Comparison of ENCODE assay signal across 8 cellular contexts in genomic region chr2:73736855-73737779, GRCh38. TPM values are rescaled to one million over a fixed set of nuclear protein-coding genes. Genes with fewer than 3 reads are reported as not detected.
DNase-seq lines count a peak whose midpoint lies in the region; ATAC-seq and TF ChIP-seq lines count a peak whose summit lies in the region.

TPRKB (minus strand) TSS chr2:73737345; CDS start chr2:73734569, 2,776 bp downstream.

- intact Hi-C loops in PC-3 (cut with micrococcal nuclease), result no loop called here

- peak; percentile 88 for TF ChIP-seq POLR2A in erythroblast (IDR thresholded peaks at IDR 0.05; ENCODE audit: low read length)

- no peaks in the 10 kb centered on the region for H4K20me1 ChIP-seq in PC-3 (ENCODE audit: low read length)

- ATAC-seq in GM21576 (IDR thresholded peaks at IDR 0.05; ENCODE audit: unreplicated experiment), result peak; percentile 98
- ATAC-seq in PC-3, result peak; percentile 97

- H3K79me2 ChIP-seq in PC-3 (ENCODE audit: low read length), result peaks cover 28% of the 10 kb centered on the region

- CTCF ChIA-PET in PC-3 (lab: Charles Lee), result interaction anchor here (0.6 kb wide), 1 partner anchor 411 kb away, joined by 3 read pairs; the partner anchor contains the start of gene BOLA3

- H3K36me3 ChIP-seq in PC-3 (ENCODE audit: low read depth, low read length) (peaks cover 13% of the 10 kb centered on the region; the same call in 1 of the 2 replicates), mucosa of stomach (ENCODE audit: control insufficient read depth, insufficient read depth, low read length) (no peaks in the 10 kb centered on the region)

- TF ChIP-seq RAD21 in Ishikawa (IDR thresholded peaks at IDR 0.05; ENCODE audit: low read depth), result no peak

- no peaks in the 10 kb centered on the region for H3K9me2 ChIP-seq in PC-3 (replicated peaks; ENCODE audit: low read length)

- peak within 1 kb of the TSS; percentile 85 for H3K9ac ChIP-seq in PC-3 (ENCODE audit: low read length)
- H3K9ac ChIP-seq in mucosa of stomach (ENCODE audit: low read length), result peak within 1 kb of the TSS; percentile 66

- H3K27ac ChIP-seq in PC-3 (ENCODE audit: low read length), result peak within 1 kb of the TSS; percentile 18; the same call in 1 of the 2 replicates

- H2AFZ ChIP-seq in PC-3 (ENCODE audit: low read length), result peak within 1 kb of the TSS; percentile 86

- peak; percentile 98 for DNase-seq in DMS114 treated with DMSO at 0.1 percent for 48 hours (lab: John Stamatoyannopoulos, UW; ENCODE audit: unreplicated experiment)
- DNase-seq in PC-3, result peak; percentile 97
- peak; percentile 93 for DNase-seq in activated T-cell treated with anti-CD3 and anti-CD28 coated beads for 48 hours (ENCODE audit: low read depth)
- peak; percentile 97 to 99 for DNase-seq in erythroblast (lab: John Stamatoyannopoulos, UW)
- DNase-seq in stimulated activated CD8-positive, alpha-beta memory T cell treated with anti-CD3 and anti-CD28 coated beads, Interleukin-7, amount 100 ng/mL, for 1 hour (ENCODE audit: low read depth in 2 of 2), result peak; percentile 87 to 88

- TF ChIP-seq EP300 in Ishikawa (IDR thresholded peaks at IDR 0.05; ENCODE audit: borderline replicate concordance), result peak; percentile 55; the same call in 1 of the 2 replicates

- TF ChIP-seq CTCF in PC-3 (conservative IDR thresholded peaks at IDR 0.05; ENCODE audit: low read depth, low read length), result no peak

- H3K4me2 ChIP-seq in PC-3 (ENCODE audit: low read length), result peak within 1 kb of the TSS; percentile 85

- H3K4me3 ChIP-seq in PC-3 (ENCODE audit: low read length) (peak within 1 kb of the TSS; percentile 91), mucosa of stomach (ENCODE audit: low read length) (peak within 1 kb of the TSS; percentile 98)

- H3F3A ChIP-seq in PC-3 (ENCODE audit: low read length, unreplicated experiment), result no peaks in the 10 kb centered on the region

- H3K9me3 ChIP-seq in PC-3 (ENCODE audit: low read length) (no peaks in the 10 kb centered on the region), mucosa of stomach (ENCODE audit: control insufficient read depth, low read length) (no peaks in the 10 kb centered on the region)

- BruUV-seq in PC-3 (replicated peaks; lab: Mats Ljungman, UMichigan), result TSS peak; percentile 65

- POLR2A ChIA-PET in PC-3 (lab: Charles Lee; ENCODE audit: unreplicated experiment), result interaction anchor here (0.7 kb wide), 3 partner anchors 44 to 1972 kb away, joined by 3 to 4 read pairs (median 4); no protein-coding TSS in a partner anchor

- H3K4me1 ChIP-seq in PC-3 (ENCODE audit: insufficient read depth, low read length), result peaks cover 23% of the 10 kb centered on the region
- H3K4me1 ChIP-seq in mucosa of stomach (ENCODE audit: control insufficient read depth, insufficient read depth, low read length), result no peaks in the 10 kb centered on the region

- H3K27me3 ChIP-seq in PC-3 (ENCODE audit: low read length) (no peaks in the 10 kb centered on the region), mucosa of stomach (ENCODE audit: control insufficient read depth, insufficient read depth, low read length) (no peaks in the 10 kb centered on the region)

TF ChIP-seq in Ishikawa, 13 proteins besides CTCF, POLR2A, EP300 and RAD21:
- peak; percentile 20; the same call in 1 of the 2 replicates for TF ChIP-seq EGR1 (IDR thresholded peaks at IDR 0.05)
- TF ChIP-seq TAF1 (IDR thresholded peaks at IDR 0.05; ENCODE audit: low read depth), result peak; percentile 79
- TF ChIP-seq CREB1 (IDR thresholded peaks at IDR 0.05; ENCODE audit: low read depth), result no peak
- peak; percentile 69 for TF ChIP-seq MAX (IDR thresholded peaks at IDR 0.05)
- TF ChIP-seq YY1 (IDR thresholded peaks at IDR 0.05; ENCODE audit: low read depth), result peak; percentile 85
- TF ChIP-seq NFIC (IDR thresholded peaks at IDR 0.05), result no peak
- TF ChIP-seq REST (IDR thresholded peaks at IDR 0.05; ENCODE audit: low read depth), result no peak
- 0 out of 2 replicates have a peak, but pooled peaks have one; percentile 36 for TF ChIP-seq TEAD4 (IDR thresholded peaks at IDR 0.05)
- no peak for TF ChIP-seq ZBTB7A (IDR thresholded peaks at IDR 0.05; ENCODE audit: low read depth)
- TF ChIP-seq TCF12 (IDR thresholded peaks at IDR 0.05; ENCODE audit: low read depth), result peak; percentile 78
- peak; percentile 29; the same call in 1 of the 2 replicates for TF ChIP-seq USF1 (IDR thresholded peaks at IDR 0.05)
- peak; percentile 75; the same call in 1 of the 2 replicates for TF ChIP-seq FOXM1 (IDR thresholded peaks at IDR 0.05; ENCODE audit: borderline replicate concordance, low read depth)
- TF ChIP-seq CEBPB (IDR thresholded peaks at IDR 0.05), result no peak

RNA-seq across cellular contexts. Expression of gene TPRKB, which starts in this region (rescaled TPM):
- 42.2 and 51.4 TPM in 2 replicates for total RNA-seq in PC-3 (2014; rRNA removed)

Comparison
In these comparisons a context has a peak if more than half of its experiments do, and no peak if none do; other contexts are left out.
1. Peak in every context shown above with its lines: DNase-seq, ATAC-seq, H3K4me3 ChIP-seq and H3K27ac ChIP-seq.